ENCODE assay signal across 1 cellular context in genomic region chr5:172716796-172717313, GRCh38.
TF ChIP-seq lines count a peak whose summit lies in the region.

No MANE protein-coding gene starts in this region.

TF ChIP-seq in IMR-90, 13 proteins besides CTCF, POLR2A, EP300 and RAD21:
- no peak for TF ChIP-seq RFX5 (IDR thresholded peaks at IDR 0.05; ENCODE audit: low read depth, low read length)
- no peak for TF ChIP-seq MAZ (IDR thresholded peaks at IDR 0.05; ENCODE audit: borderline replicate concordance, low read depth, low read length)
- TF ChIP-seq CEBPB (IDR thresholded peaks at IDR 0.05; ENCODE audit: low read depth, low read length), result no peak
- no peak for TF ChIP-seq NFE2L2 (IDR thresholded peaks at IDR 0.05; ENCODE audit: low read depth, low read length)
- TF ChIP-seq SMC3 (IDR thresholded peaks at IDR 0.05; ENCODE audit: low read depth, low read length), result peak; percentile 93
- TF ChIP-seq USF2 (IDR thresholded peaks at IDR 0.05; ENCODE audit: low read depth, low read length), result no peak
- TF ChIP-seq FOS (IDR thresholded peaks at IDR 0.05; ENCODE audit: low read depth, low read length), result no peak
- 0 out of 2 replicates have a peak, but pooled peaks have one; percentile 30 for TF ChIP-seq MXI1 (IDR thresholded peaks at IDR 0.05; ENCODE audit: borderline replicate concordance, low read depth, low read length)
- TF ChIP-seq MAFK (IDR thresholded peaks at IDR 0.05; ENCODE audit: low read depth, low read length), result no peak
- 0 out of 2 replicates have a peak, but pooled peaks have one; percentile 11 for TF ChIP-seq CHD1 (IDR thresholded peaks at IDR 0.05; ENCODE audit: low read depth, low read length)
